ENCODE assay signal across 1 cellular context in genomic region chr2:26757873-26758789, GRCh38.
TF ChIP-seq lines count a peak whose summit lies in the region.

No MANE protein-coding gene starts in this region.

TF ChIP-seq in K562, 482 proteins besides CTCF, POLR2A, EP300 and RAD21 (continued from another document and continues in another):
- TF ChIP-seq ZNF318 (IDR thresholded peaks at IDR 0.05; ENCODE audit: borderline replicate concordance in 1 of 2, low read depth in 1 of 2) (peak in 1 of 2 experiments; percentile 94; a peak in 2 of 4 replicates), BRF1 (IDR thresholded peaks at IDR 0.05; ENCODE audit: borderline replicate concordance, extremely low read depth, insufficient read length) (no peak), HCFC1 (IDR thresholded peaks at IDR 0.05; ENCODE audit: low read depth, low read length) (no peak), LEF1 (IDR thresholded peaks at IDR 0.05) (peak; percentile 86; the same call in 1 of the 2 replicates), E2F5 (CRISPR knock-in tag; IDR thresholded peaks at IDR 0.05) (no peak), CSDE1 (IDR thresholded peaks at IDR 0.05) (no peak), MTA2 (IDR thresholded peaks at IDR 0.05; ENCODE audit: low read depth) (no peak; the same call in 1 of the 2 replicates), POU5F1 (IDR thresholded peaks at IDR 0.05; ENCODE audit: borderline replicate concordance, low read depth, low read length, partially characterized antibody) (no peak), IRF9 (tag; IDR thresholded peaks at IDR 0.05) (peak; percentile 37; the same call in 1 of the 2 replicates), GATAD2B (IDR thresholded peaks at IDR 0.05; ENCODE audit: borderline replicate concordance) (no peak), EHMT2 (IDR thresholded peaks at IDR 0.05) (peak; percentile 77), POLR2H (tag; IDR thresholded peaks at IDR 0.05; ENCODE audit: low read depth) (peak; percentile 87), KDM5B (IDR thresholded peaks at IDR 0.05; ENCODE audit: insufficient replicate concordance, low read depth, low read length) (no peak), NKRF (IDR thresholded peaks at IDR 0.05; ENCODE audit: borderline replicate concordance) (no peak), RUNX1 (IDR thresholded peaks at IDR 0.05; ENCODE audit: low read depth) (no peak), ZNF584 (CRISPR knock-in tag; IDR thresholded peaks at IDR 0.05; ENCODE audit: low read depth) (peak; percentile 95), ZKSCAN8 (CRISPR knock-in tag; IDR thresholded peaks at IDR 0.05) (peak; percentile 73; the same call in 1 of the 2 replicates), CBFA2T3 (IDR thresholded peaks at IDR 0.05) (no peak), GABPB1 (CRISPR knock-in tag; IDR thresholded peaks at IDR 0.05) (peak; percentile 77), ZNF449 (CRISPR knock-in tag; IDR thresholded peaks at IDR 0.05) (peak; percentile 20; the same call in 1 of the 2 replicates), ARID3A (IDR thresholded peaks at IDR 0.05; ENCODE audit: borderline replicate concordance, low read depth, low read length) (no peak), HINFP (tag; conservative IDR thresholded peaks at IDR 0.05; ENCODE audit: low read depth) (peak; percentile 22; the same call in 1 of the 2 replicates), ZEB2 (IDR thresholded peaks at IDR 0.05) (peak; percentile 68), NFXL1 (CRISPR knock-in tag; IDR thresholded peaks at IDR 0.05) (peak; percentile 61; the same call in 1 of the 2 replicates), ZNF395 (CRISPR knock-in tag; IDR thresholded peaks at IDR 0.05) (peak; percentile 87; the same call in 1 of the 2 replicates), DDX20 (tag; IDR thresholded peaks at IDR 0.05; ENCODE audit: low read depth) (no peak), GTF2E2 (tag; IDR thresholded peaks at IDR 0.05) (peak; percentile 65), CXXC5 (CRISPR knock-in tag; IDR thresholded peaks at IDR 0.05) (peak; percentile 68; the same call in 1 of the 2 replicates), NCOR1 (IDR thresholded peaks at IDR 0.05) (0 out of 2 replicates have a peak, but pooled peaks have one; percentile 21), RBBP5 (IDR thresholded peaks at IDR 0.05; ENCODE audit: borderline replicate concordance, insufficient read depth, low read length, poor library complexity, severe bottlenecking) (no peak), ZFX (CRISPR knock-in tag; IDR thresholded peaks at IDR 0.05) (peak; percentile 50), BRD9 (IDR thresholded peaks at IDR 0.05; ENCODE audit: low read depth, partially characterized antibody) (peak; percentile 74), PKNOX1 (IDR thresholded peaks at IDR 0.05) (peak; percentile 64), ZBTB43 (CRISPR knock-in tag; IDR thresholded peaks at IDR 0.05) (no peak)
